6 cellular contexts compared by ENCODE assay signal in the genomic region with DNA sequence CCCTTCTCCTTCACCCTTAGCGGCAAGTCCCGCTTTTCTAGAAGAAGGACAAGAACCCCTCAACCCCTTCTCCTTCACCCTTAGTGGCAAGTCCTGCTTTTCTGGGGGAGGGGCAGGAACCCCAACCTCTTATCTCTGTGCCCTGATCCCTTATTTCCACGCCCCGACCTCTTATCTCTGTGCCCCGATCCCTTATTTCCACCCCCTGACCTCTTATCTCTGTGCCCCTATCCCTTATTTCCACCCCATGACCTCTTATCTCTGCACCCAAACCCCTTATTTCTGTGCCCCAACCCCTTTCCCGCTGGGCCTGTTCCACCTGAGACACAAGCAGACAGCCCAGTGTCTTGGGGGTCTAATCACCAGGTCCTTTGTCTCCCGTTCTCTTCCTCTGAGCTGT. TPM values are rescaled to one million over a fixed set of nuclear protein-coding genes. Genes with fewer than 3 reads are reported as not detected.
A peak's percentile ranks its signal among the peaks of the same experiment; 100 is the strongest.
DNase-seq lines count a peak whose midpoint lies in the region; FAIRE-seq and TF ChIP-seq lines count a peak whose summit lies in the region.
"Not testable (repeated sequence)": the region's sequence is repeated elsewhere in the genome, so short reads cannot be mapped to it uniquely, and the experiment has no call there.

No MANE protein-coding gene starts in this region.

- H3K4me2 ChIP-seq in GM23248 (ENCODE audit: unreplicated experiment) (peak overlapping the region; percentile 35), astrocyte (ENCODE audit: low read length) (peak overlapping the region; percentile 32)
- H3K4me2 ChIP-seq in mammary epithelial cell (ENCODE audit: insufficient read depth, low read depth, low read length), result not testable (repeated sequence)

- peaks cover 22% of the 10 kb centered on the region for H3F3A ChIP-seq in GM23248 (ENCODE audit: insufficient read depth)

- not testable (repeated sequence) for H3K27me3 ChIP-seq in GM23248 (replicated peaks; ENCODE audit: insufficient read depth); mammary epithelial cell (ENCODE audit: insufficient read depth, low read length); esophagus squamous epithelium
- peaks cover 12% of the 10 kb centered on the region for H3K27me3 ChIP-seq in astrocyte (ENCODE audit: insufficient read depth, low read length)

- not testable (repeated sequence) for H3K27ac ChIP-seq in GM23248; astrocyte (ENCODE audit: low read depth, low read length); mammary epithelial cell (ENCODE audit: insufficient read depth, low read depth, low read length)
- H3K27ac ChIP-seq in esophagus squamous epithelium (peak overlapping the region in 3 of 4 donors; percentile 37 to 60 (median 49)), skin epidermis (peak overlapping the region in 16 of 21 experiments; percentile 4 to 77 (median 56))

- H4K20me1 ChIP-seq in GM23248 (ENCODE audit: insufficient read depth); astrocyte (ENCODE audit: insufficient read depth, low read length); mammary epithelial cell (ENCODE audit: insufficient read depth, low read length): not testable (repeated sequence)

- 78 to 83% methylated on average over 7 of the region's 7 CpGs for WGBS in GM23248 (ENCODE audit: low coverage in 1 of 2, low lambda C conversion rate in 2 of 2, missing lambda C conversion rate in 2 of 2), 2 experiments
- 79% methylated on average over 6 of the region's 7 CpGs for WGBS in mammary epithelial cell (ENCODE audit: low coverage, missing lambda C conversion rate)
- WGBS in esophagus squamous epithelium, 2 donors, result 84 to 87% methylated on average over 6 to 7 of the region's 7 CpGs

- dilution Hi-C loops in mammary epithelial cell (cut with HindIII; ENCODE audit: low sequenced_read_pairs), result not testable (repeated sequence)

- not testable (repeated sequence) for H3K4me3 Mint-ChIP-seq in astrocyte (ENCODE audit: unreplicated experiment)

- intact Hi-C loops in mammary epithelial cell (cut with micrococcal nuclease), result loop anchor here (2.0 to 10.0 kb wide), 2 partner anchors 14 to 64 kb away; partner anchors contain the start of gene NPHP1
- intact Hi-C loops in esophagus squamous epithelium (cut with DNase I), result not testable (repeated sequence)

- not testable (repeated sequence) for TF ChIP-seq POLR2A in erythroblast (IDR thresholded peaks at IDR 0.05; ENCODE audit: low read length); esophagus squamous epithelium (IDR thresholded peaks at IDR 0.05)

- not testable (repeated sequence) for H3K4me3 ChIP-seq in GM23248; astrocyte (ENCODE audit: insufficient read depth, low read depth, low read length); mammary epithelial cell (replicated peaks in 1 of 3; ENCODE audit: insufficient read depth in 1 of 3, low read depth in 2 of 3, low read length in 3 of 3); esophagus squamous epithelium; skin epidermis

- H3K9me2 ChIP-seq in GM23248 (ENCODE audit: insufficient read depth), result not testable (repeated sequence)

- not testable (repeated sequence) for H3K9me3 ChIP-seq in GM23248 (ENCODE audit: low read depth); astrocyte (ENCODE audit: insufficient read depth, low read depth, low read length); mammary epithelial cell (replicated peaks; ENCODE audit: insufficient read depth, low read length); esophagus squamous epithelium

- not testable (repeated sequence) for BruUV-seq in mammary epithelial cell (replicated peaks; lab: Mats Ljungman, UMichigan)

- not testable (repeated sequence) for H3K36me3 Mint-ChIP-seq in astrocyte (ENCODE audit: low read depth, unreplicated experiment)

- peaks cover 17% of the 10 kb centered on the region for H3K4me1 ChIP-seq in GM23248 (ENCODE audit: insufficient read depth)
- H3K4me1 ChIP-seq in astrocyte (ENCODE audit: insufficient read depth, low read length), result not testable (repeated sequence)
- H3K4me1 ChIP-seq in mammary epithelial cell (ENCODE audit: insufficient read depth, low read length), result peaks cover 11% of the 10 kb centered on the region
- peaks cover 0 to 17% (median 6%) of the 10 kb centered on the region in 3 donors for H3K4me1 ChIP-seq in esophagus squamous epithelium

- in situ Hi-C loops in GM23248 (cut with MboI); mammary epithelial cell (cut with MboI; ENCODE audit: low sequenced_read_pairs in 2 of 2): not testable (repeated sequence)

- not testable (repeated sequence) for H3K79me2 ChIP-seq in GM23248 (ENCODE audit: insufficient read depth); astrocyte (ENCODE audit: insufficient read depth, low read length); mammary epithelial cell (ENCODE audit: insufficient read depth, low read length)

- DNase-seq in GM23248; astrocyte (ENCODE audit: low read depth); mammary epithelial cell; esophagus squamous epithelium (lab: John Stamatoyannopoulos, UW): not testable (repeated sequence)
- DNase-seq in erythroblast (lab: John Stamatoyannopoulos, UW), result peak; percentile 6 to 47

- H3K4me1 Mint-ChIP-seq in astrocyte (ENCODE audit: low read depth, unreplicated experiment), result not testable (repeated sequence)

- H3K36me3 ChIP-seq in GM23248 (ENCODE audit: low read depth); astrocyte (ENCODE audit: insufficient read depth, low read length); mammary epithelial cell (ENCODE audit: insufficient read depth, low read length); esophagus squamous epithelium: not testable (repeated sequence)

- not testable (repeated sequence) for H3K9ac ChIP-seq in GM23248; astrocyte (ENCODE audit: low read length); mammary epithelial cell (ENCODE audit: insufficient read depth, low read length)

- peaks cover 15% of the 10 kb centered on the region for H3K9me3 Mint-ChIP-seq in astrocyte (ENCODE audit: unreplicated experiment)

- H3K27ac Mint-ChIP-seq in astrocyte (ENCODE audit: unreplicated experiment), result not testable (repeated sequence)

- not testable (repeated sequence) for FAIRE-seq in astrocyte (lab: Jason Lieb, UNC)

- not testable (repeated sequence) for TF ChIP-seq CTCF in astrocyte (IDR thresholded peaks at IDR 0.05; ENCODE audit: insufficient read depth, low read depth, low read length); mammary epithelial cell (conservative IDR thresholded peaks at IDR 0.05 in 1 of 2, IDR thresholded peaks at IDR 0.05 in 1 of 2; ENCODE audit: extremely low read depth in 1 of 2, insufficient read depth in 1 of 2, low read depth in 1 of 2, low read length in 2 of 2); esophagus squamous epithelium (IDR thresholded peaks at IDR 0.05)

- CTCF ChIA-PET in mammary epithelial cell (lab: Charles Lee; ENCODE audit: low non-redundant PET), result not testable (repeated sequence)

- H3K27me3 Mint-ChIP-seq in astrocyte (ENCODE audit: low read depth, unreplicated experiment), result peaks cover 13% of the 10 kb centered on the region

- not testable (repeated sequence) for H2AFZ ChIP-seq in GM23248; astrocyte (ENCODE audit: low read depth, low read length)
- peak overlapping the region; percentile 76 for H2AFZ ChIP-seq in mammary epithelial cell (ENCODE audit: low read depth, low read length)

RNA-seq across cellular contexts. Expression of gene MTLN, which starts 6.5 kb away (rescaled TPM):
- 38.4 and 70.3 TPM in 2 replicates for total RNA-seq in GM23248 (2014; rRNA removed; shearing (Covaris generic))
- polyA plus RNA-seq in GM23248 (2016; fragmentation: Nextera tagmentation; extraction: Ambion mirVana) (116 and 125 TPM in 2 replicates), mammary epithelial cell (37.1 TPM)
- total RNA-seq in astrocyte (20.3 and 22.2 TPM in 2 replicates), mammary epithelial cell (10 to 100 TPM; 27.5 to 69.5 TPM), esophagus squamous epithelium (100 to 1,000 TPM in 1 of 4 donors, 10 to 100 TPM in 3; 59.3 to 117 (median 78.2) TPM)
- polyA minus RNA-seq in mammary epithelial cell, result 5.3 TPM

RNA-seq across cellular contexts. Expression of gene NPHP1, which starts 14.1 kb away (rescaled TPM):
- total RNA-seq in GM23248 (2014; rRNA removed; shearing (Covaris generic)), result 2.0 and 3.1 TPM in 2 replicates
- polyA plus RNA-seq in GM23248 (2016; fragmentation: Nextera tagmentation; extraction: Ambion mirVana) (9.4 and 10.9 TPM in 2 replicates), mammary epithelial cell (2.9 TPM)
- total RNA-seq in astrocyte (3.3 and 4.9 TPM in 2 replicates), mammary epithelial cell (1 to 10 TPM; 5.7 to 7.8 TPM), esophagus squamous epithelium (1 to 10 TPM in 3 of 4 donors, under 1 TPM in 1; 0.57 to 3.8 (median 1.5) TPM)
- 2.1 TPM for polyA minus RNA-seq in mammary epithelial cell
